In the genomic region with DNA sequence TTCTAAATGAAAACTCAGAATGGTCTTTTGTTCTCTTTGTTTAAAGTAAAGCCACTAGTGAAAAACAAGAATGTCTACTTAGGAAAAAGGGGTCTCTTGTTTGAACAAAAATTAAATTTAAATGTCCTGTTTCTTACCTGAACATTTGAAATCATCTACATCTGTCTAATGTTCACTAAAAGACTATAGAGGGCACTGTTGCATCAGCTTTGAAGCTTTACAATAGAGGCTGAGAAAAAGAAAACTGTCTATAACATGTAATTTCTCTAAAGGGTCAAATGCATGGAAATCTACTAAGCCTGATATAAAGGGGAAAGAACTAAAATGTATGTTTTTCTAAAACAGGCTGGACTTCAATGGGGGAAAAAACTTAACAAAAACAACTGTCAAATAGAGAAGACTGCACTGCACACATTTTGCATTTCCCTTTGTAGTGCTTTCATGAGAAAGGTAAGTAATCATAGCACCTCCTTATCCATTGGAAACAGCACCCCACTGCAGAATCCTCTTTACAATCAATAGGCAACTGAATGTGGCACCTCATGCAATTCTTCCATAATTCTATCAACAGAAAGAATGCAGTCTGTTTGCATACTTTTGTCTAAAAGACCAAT, we compare ENCODE assay signal across 8 cellular contexts. TPM values are rescaled to one million over a fixed set of nuclear protein-coding genes. Genes with fewer than 3 reads are reported as not detected.
A peak's percentile ranks its signal among the peaks of the same experiment; 100 is the strongest.
DNase-seq lines count a peak whose midpoint lies in the region; ATAC-seq and TF ChIP-seq lines count a peak whose summit lies in the region.

No MANE protein-coding gene starts in this region.

- no peak overlapping the region for H4K91ac ChIP-seq in H9 (ENCODE audit: insufficient read length, low read depth, low read length)

- TF ChIP-seq EP300 in stomach (IDR thresholded peaks at IDR 0.05), result no peak

- H3K4me2 ChIP-seq in H9 (ENCODE audit: insufficient read depth, insufficient read length, low read length) (no peak overlapping the region), hepatocyte (no peak overlapping the region)

- H4K8ac ChIP-seq in H9 (replicated peaks; ENCODE audit: insufficient read length, low read depth, low read length), result no peak overlapping the region

- H3K4ac ChIP-seq in H9 (ENCODE audit: low read depth, low read length), result no peak overlapping the region

- H3K27ac Mint-ChIP-seq in H9 (no peak overlapping the region; a peak in 1 of 7 replicates), activated B cell treated with CpG ODN at 0.5 μM for 24 hours (no peak overlapping the region)
- H3K27ac Mint-ChIP-seq in activated T-helper 2 cell treated with anti-CD3 and anti-CD28 coated beads, Interferon-gamma antibody, Interleukin-2, Interleukin-4, amounts not matched to agents 10 μg/mL and 5 μg/mL and 100 μg/mL, durations not matched to agents 14 hours and 24 hours and 36 hours, result no peak overlapping the region

- no peak overlapping the region for H2BK120ac ChIP-seq in H9 (ENCODE audit: low read depth, low read length, poor library complexity, severe bottlenecking)

- no peaks in the 10 kb centered on the region for H3K9me2 ChIP-seq in hepatocyte (replicated peaks; ENCODE audit: insufficient read depth)

- H3K9me3 Mint-ChIP-seq in H9 (no peaks in the 10 kb centered on the region), activated B cell treated with CpG ODN at 0.5 μM for 24 hours (no peaks in the 10 kb centered on the region)
- no peaks in the 10 kb centered on the region for H3K9me3 Mint-ChIP-seq in activated T-helper 2 cell treated with anti-CD3 and anti-CD28 coated beads, Interferon-gamma antibody, Interleukin-2, Interleukin-4, amounts not matched to agents 10 μg/mL and 5 μg/mL and 100 μg/mL, durations not matched to agents 14 hours and 24 hours and 36 hours

- H3K27me3 Mint-ChIP-seq in H9 (ENCODE audit: low read depth) (no peaks in the 10 kb centered on the region), activated B cell treated with CpG ODN at 0.5 μM for 24 hours (no peaks in the 10 kb centered on the region)
- no peaks in the 10 kb centered on the region for H3K27me3 Mint-ChIP-seq in activated T-helper 2 cell treated with anti-CD3 and anti-CD28 coated beads, Interferon-gamma antibody, Interleukin-2, Interleukin-4, amounts not matched to agents 10 μg/mL and 5 μg/mL and 100 μg/mL, durations not matched to agents 14 hours and 24 hours and 36 hours (ENCODE audit: low read depth)

- ATAC-seq in activated B cell treated with CpG ODN at 0.5 μM for 24 hours (ENCODE audit: low read depth) (peak; percentile 21), esophagus mucosa (no peak)

- H3K14ac ChIP-seq in H9 (ENCODE audit: insufficient read depth, low read length), result no peak overlapping the region

- CTCF ChIA-PET in activated B cell treated with CpG ODN at 0.5 μM for 24 hours (lab: Charles Lee), result interaction anchor here (0.7 to 1.6 kb wide), 4 partner anchors 236 to 1615 kb away, joined by 3 to 6 read pairs (median 3); no protein-coding TSS in a partner anchor

- no peak overlapping the region for H2BK5ac ChIP-seq in H9 (ENCODE audit: insufficient read length, low read length)

- H3K23me2 ChIP-seq in H9 (ENCODE audit: insufficient read length, low read depth, low read length, poor library complexity, severe bottlenecking), result no peaks in the 10 kb centered on the region

- no peaks in the 10 kb centered on the region for H3K36me3 ChIP-seq in hepatocyte (replicated peaks; ENCODE audit: insufficient read depth, low read depth)
- H3K36me3 ChIP-seq in stomach, result no peaks in the 10 kb centered on the region

- no peak overlapping the region for H3T11ph ChIP-seq in H9 (ENCODE audit: low read length)

- H3K4me3 ChIP-seq in hepatocyte, result no peak overlapping the region
- H3K4me3 ChIP-seq in stomach, result no peak overlapping the region

- H3K79me2 ChIP-seq in H9 (ENCODE audit: insufficient read depth, low read length) (no peaks in the 10 kb centered on the region), hepatocyte (no peaks in the 10 kb centered on the region)

- DNase-seq in GF-D8 (lab: John Stamatoyannopoulos, UW) (peak; percentile 3), H9 (no peak), NCI-H128 (lab: John Stamatoyannopoulos, UW; ENCODE audit: unreplicated experiment) (peak; percentile 39), activated B cell treated with CpG ODN at 0.5 μM for 24 hours (no peak), hepatocyte (ENCODE audit: low spot score) (peak; percentile 63), stomach (no peak)
- DNase-seq in activated T-helper 2 cell treated with anti-CD3 and anti-CD28 coated beads, Interferon-gamma antibody, Interleukin-2, Interleukin-4, amounts not matched to agents 10 μg/mL and 5 μg/mL and 100 μg/mL, durations not matched to agents 14 hours and 24 hours and 36 hours (ENCODE audit: low spot score), result no peak

- POLR2A ChIA-PET in activated B cell treated with CpG ODN at 0.5 μM for 24 hours (lab: Charles Lee), result no interaction called here

- no peak overlapping the region for H3K23ac ChIP-seq in H9 (ENCODE audit: insufficient read length, low read depth, low read length)

- H3K4me1 Mint-ChIP-seq in H9, result peaks cover 22 to 28% of the 10 kb centered on the region in 2 experiments
- H3K4me1 Mint-ChIP-seq in activated B cell treated with CpG ODN at 0.5 μM for 24 hours, result no peaks in the 10 kb centered on the region
- H3K4me1 Mint-ChIP-seq in activated T-helper 2 cell treated with anti-CD3 and anti-CD28 coated beads, Interferon-gamma antibody, Interleukin-2, Interleukin-4, amounts not matched to agents 10 μg/mL and 5 μg/mL and 100 μg/mL, durations not matched to agents 14 hours and 24 hours and 36 hours (ENCODE audit: low read depth), result no peaks in the 10 kb centered on the region

- H3K4me1 ChIP-seq in H9 (ENCODE audit: insufficient read depth, low read length), result peaks cover 4% of the 10 kb centered on the region; the same call in 1 of the 2 replicates
- peaks cover 10% of the 10 kb centered on the region for H3K4me1 ChIP-seq in hepatocyte (ENCODE audit: insufficient read depth)
- H3K4me1 ChIP-seq in stomach, result peaks cover 0 to 23% (median 9%) of the 10 kb centered on the region in 4 donors

- H2AFZ ChIP-seq in H9 (ENCODE audit: low read length) (no peak overlapping the region), hepatocyte (no peak overlapping the region)

- TF ChIP-seq CTCF in H9 (conservative IDR thresholded peaks at IDR 0.05), result peak; percentile 83
- TF ChIP-seq CTCF in activated B cell treated with CpG ODN at 0.5 μM for 24 hours (IDR thresholded peaks at IDR 0.05), result no peak
- peak; percentile 79 for TF ChIP-seq CTCF in hepatocyte (IDR thresholded peaks at IDR 0.05; ENCODE audit: poor library complexity)
- TF ChIP-seq CTCF in stomach (IDR thresholded peaks at IDR 0.05), result peak in 5 of 7 experiments; percentile 21 to 55 (median 24)

- H2BK12ac ChIP-seq in H9 (ENCODE audit: insufficient read length, low read depth, low read length), result no peak overlapping the region

- H3K27ac ChIP-seq in H9 (ENCODE audit: insufficient read length, low read depth, low read length) (no peak overlapping the region), hepatocyte (no peak overlapping the region), stomach (no peak overlapping the region)

- no peak overlapping the region for H3K9ac ChIP-seq in H9 (ENCODE audit: extremely low read depth, insufficient read length, low read length)

- H2BK20ac ChIP-seq in H9 (ENCODE audit: low read depth, low read length, poor library complexity, severe bottlenecking), result no peak overlapping the region

- H3K27me3 ChIP-seq in H9 (ENCODE audit: insufficient read depth, low read length) (no peaks in the 10 kb centered on the region), hepatocyte (no peaks in the 10 kb centered on the region), stomach (no peaks in the 10 kb centered on the region)

- H3K36me3 Mint-ChIP-seq in H9 (ENCODE audit: insufficient read depth in 1 of 3, low read depth in 3 of 3), result 0 out of 7 replicates have a peak, but pooled peaks cover 0 to 2% (median 0%) of the 10 kb centered on the region in 3 experiments
- H3K36me3 Mint-ChIP-seq in activated B cell treated with CpG ODN at 0.5 μM for 24 hours (ENCODE audit: low read depth), result peaks cover 1% of the 10 kb centered on the region
- H3K36me3 Mint-ChIP-seq in activated T-helper 2 cell treated with anti-CD3 and anti-CD28 coated beads, Interferon-gamma antibody, Interleukin-2, Interleukin-4, amounts not matched to agents 10 μg/mL and 5 μg/mL and 100 μg/mL, durations not matched to agents 14 hours and 24 hours and 36 hours (ENCODE audit: low read depth), result no peaks in the 10 kb centered on the region

- H4K20me1 ChIP-seq in H9 (ENCODE audit: control insufficient read depth, insufficient read depth, insufficient read length) (no peaks in the 10 kb centered on the region), hepatocyte (ENCODE audit: insufficient read depth, poor library complexity, severe bottlenecking) (no peaks in the 10 kb centered on the region)

- no peak overlapping the region for H2AK5ac ChIP-seq in H9 (ENCODE audit: insufficient read length, low read length)

- H3K79me1 ChIP-seq in H9 (ENCODE audit: insufficient read depth, low read depth, low read length, poor library complexity, severe bottlenecking), result no peaks in the 10 kb centered on the region

- H4K5ac ChIP-seq in H9 (ENCODE audit: insufficient read length, low read depth, low read length), result no peak overlapping the region

- H3K56ac ChIP-seq in H9 (ENCODE audit: insufficient read length, low read depth, low read length), result no peak overlapping the region

- no peak overlapping the region for H2BK15ac ChIP-seq in H9 (ENCODE audit: low read depth, low read length)

- H3K4me3 Mint-ChIP-seq in H9 (no peak overlapping the region), activated B cell treated with CpG ODN at 0.5 μM for 24 hours (no peak overlapping the region)
- H3K4me3 Mint-ChIP-seq in activated T-helper 2 cell treated with anti-CD3 and anti-CD28 coated beads, Interferon-gamma antibody, Interleukin-2, Interleukin-4, amounts not matched to agents 10 μg/mL and 5 μg/mL and 100 μg/mL, durations not matched to agents 14 hours and 24 hours and 36 hours (ENCODE audit: low read depth), result no peak overlapping the region

- H3K18ac ChIP-seq in H9 (ENCODE audit: insufficient read length, low read depth, low read length), result no peak overlapping the region

- intact Hi-C loops in activated B cell treated with CpG ODN at 0.5 μM for 24 hours (cut with micrococcal nuclease) (loop anchor here (1.0 to 10.0 kb wide), 5 partner anchors 233 to 1615 kb away; no protein-coding TSS in a partner anchor), stomach (cut with DNase I; ENCODE audit: low total_unique reads) (no loop called here)
- intact Hi-C loops in activated T-helper 2 cell treated with anti-CD3 and anti-CD28 coated beads, Interferon-gamma antibody, Interleukin-2, Interleukin-4, amounts not matched to agents 10 μg/mL and 5 μg/mL and 100 μg/mL, durations not matched to agents 14 hours and 24 hours and 36 hours (cut with micrococcal nuclease), result loop anchor here (2.0 to 10.0 kb wide), 2 partner anchors 19 to 1575 kb away; no protein-coding TSS in a partner anchor

- no peaks in the 10 kb centered on the region for H3K9me3 ChIP-seq in H9 (ENCODE audit: control insufficient read depth, low read depth, low read length)
- no peaks in the 10 kb centered on the region for H3K9me3 ChIP-seq in hepatocyte (ENCODE audit: low read depth)
- H3K9me3 ChIP-seq in stomach, result no peaks in the 10 kb centered on the region

- no peak for TF ChIP-seq POLR2A in stomach (IDR thresholded peaks at IDR 0.05)

RNA-seq across cellular contexts. Expression of a gene that starts 26.3 kb away (rescaled TPM):
- total RNA-seq in H9 (2021), result 34.3 and 42.0 TPM in 2 replicates
- 18.8 and 20.8 TPM in 2 replicates for total RNA-seq in activated B cell treated with CpG ODN at 0.5 μM for 24 hours
- 11.3 and 21.7 TPM in 2 replicates for total RNA-seq in hepatocyte
- 11.4 and 14.4 TPM in 2 replicates for polyA plus RNA-seq in hepatocyte
- total RNA-seq in stomach, result 10 to 100 TPM in 4 of 5 donors, 1 to 10 TPM in 1; 7.2 to 52.3 (median 27.7) TPM
- 10 to 100 TPM in 1 of 3 donors, 1 to 10 TPM in 2; 6.1 to 10.8 (median 6.5) TPM for polyA plus RNA-seq in stomach
- 17.4 TPM for total RNA-seq in esophagus mucosa
- total RNA-seq in activated T-helper 2 cell treated with anti-CD3 and anti-CD28 coated beads, Interferon-gamma antibody, Interleukin-2, Interleukin-4, amounts not matched to agents 10 μg/mL and 5 μg/mL and 100 μg/mL, durations not matched to agents 14 hours and 24 hours and 36 hours, result 11.2 and 13.2 TPM in 2 replicates

Comparison
In these comparisons a context has a peak if more than half of its experiments do, and no peak if none do; other contexts are left out.
1. DNase-seq: peak in GF-D8 (single experiment), NCI-H128 (single experiment) and hepatocyte (single experiment); none in H9 (single experiment), activated B cell treated with CpG ODN at 0.5 μM for 24 hours (single experiment), stomach (single experiment) and activated T-helper 2 cell treated with anti-CD3 and anti-CD28 coated beads, Interferon-gamma antibody, Interleukin-2, Interleukin-4, amounts not matched to agents 10 μg/mL and 5 μg/mL and 100 μg/mL, durations not matched to agents 14 hours and 24 hours and 36 hours (single experiment).